ENCODE assay signal across 10 cellular contexts in the genomic region with DNA sequence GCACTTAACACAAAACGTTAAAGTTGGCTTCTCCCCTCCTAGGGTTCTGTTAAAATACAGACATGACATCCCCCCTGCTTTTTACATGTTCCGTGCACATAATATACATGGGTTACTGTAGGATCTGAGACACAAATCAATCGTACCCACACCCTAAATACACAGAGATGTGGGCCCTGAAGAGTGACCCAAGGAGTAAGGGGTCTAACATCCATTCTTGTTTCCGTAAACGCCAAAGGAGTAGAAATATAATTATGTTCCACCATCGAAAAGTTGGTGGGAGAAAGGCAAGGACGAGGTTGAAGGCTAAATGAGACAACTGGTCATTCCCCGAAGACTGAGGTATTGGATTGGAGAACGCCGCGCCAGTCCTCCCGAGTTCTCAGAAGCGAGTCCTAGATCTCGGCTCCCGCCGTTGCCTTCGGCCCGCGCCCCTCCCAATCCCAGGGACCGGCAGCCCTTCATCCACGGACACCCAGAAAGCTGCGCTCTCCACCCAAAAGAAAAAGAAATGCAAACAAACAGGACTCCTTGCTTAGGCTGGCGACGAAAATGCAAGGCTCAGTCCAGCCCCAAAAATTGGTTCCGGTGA. TPM values are rescaled to one million over a fixed set of nuclear protein-coding genes. Genes with fewer than 3 reads are reported as not detected.
DNase-seq lines count a peak whose midpoint lies in the region; ATAC-seq and TF ChIP-seq lines count a peak whose summit lies in the region.
"Had no signal": no experiment of that assay in that cellular context is flagged by ENCODE, and none has a peak within 500 bp of the region (broad histone marks: within the 10 kb centered on the region; RNA-seq: fewer than 3 reads in every experiment).

No MANE protein-coding gene starts in this region.

- WGBS in mammary epithelial cell (ENCODE audit: low coverage, missing lambda C conversion rate): 29% methylated on average over 23 of the region's 25 CpGs
- 5 to 11% methylated on average over 25 of the region's 25 CpGs for WGBS in lung, 2 donors
- 9 to 10% methylated on average over 25 of the region's 25 CpGs for WGBS in upper lobe of left lung, 2 donors

- peak overlapping the region; percentile 79 for H2AFZ ChIP-seq in mammary epithelial cell (ENCODE audit: low read depth, low read length)

- no peak for DNase-seq in activated T-cell treated with anti-CD3 and anti-CD28 coated beads, Interleukin-2, amount 50 U/mL, for 4 hours
- no peak for DNase-seq in activated T-cell treated with anti-CD3 and anti-CD28 coated beads, Interleukin-2, amount 50 U/mL, for 48 hours
- DNase-seq in mammary epithelial cell: no peak
- no peak for DNase-seq in lung (ENCODE audit: low spot score)
- peak in 1 of 2 donors; percentile 54 for DNase-seq in upper lobe of left lung
- no peak for DNase-seq in germinal center (ENCODE audit: low spot score)
- DNase-seq: NCI-H1436 had no signal

- in situ Hi-C loops in mammary epithelial cell (cut with MboI; ENCODE audit: low sequenced_read_pairs in 2 of 2): no loop called here

- TF ChIP-seq CTCF in mammary epithelial cell (conservative IDR thresholded peaks at IDR 0.05 in 1 of 2, IDR thresholded peaks at IDR 0.05 in 1 of 2; ENCODE audit: extremely low read depth in 1 of 2, insufficient read depth in 1 of 2, low read depth in 1 of 2, low read length in 2 of 2): no peak
- TF ChIP-seq CTCF in lung (IDR thresholded peaks at IDR 0.05; ENCODE audit: control extremely low read depth, extremely low read depth): no peak
- no peak for TF ChIP-seq CTCF in upper lobe of left lung (IDR thresholded peaks at IDR 0.05)

- H3K27ac ChIP-seq in mammary epithelial cell (ENCODE audit: insufficient read depth, low read depth, low read length): no peak overlapping the region
- no peak overlapping the region for H3K27ac ChIP-seq in lung (ENCODE audit: low read depth in 1 of 2, low read length in 1 of 2)
- peak overlapping the region in 1 of 4 donors; percentile 9 for H3K27ac ChIP-seq in upper lobe of left lung

- H3K4me1 ChIP-seq in mammary epithelial cell (ENCODE audit: insufficient read depth, low read length) (peaks cover 7% of the 10 kb centered on the region), lung (ENCODE audit: control insufficient read depth in 2 of 2, insufficient read depth in 2 of 2, low read length in 2 of 2) (peaks cover 0 to 17% of the 10 kb centered on the region in 2 donors), upper lobe of left lung (peaks cover 21 to 51% (median 28%) of the 10 kb centered on the region in 4 donors)

- CTCF ChIA-PET in mammary epithelial cell (lab: Charles Lee; ENCODE audit: low non-redundant PET): no interaction called here

- peaks cover 29% of the 10 kb centered on the region for H3K4me1 Mint-ChIP-seq in activated T-cell treated with anti-CD3 and anti-CD28 coated beads, Interleukin-2, amount 50 U/mL, for 4 hours (ENCODE audit: low read depth)

- intact Hi-C loops in mammary epithelial cell (cut with micrococcal nuclease): no loop called here

- H3K4me3 ChIP-seq in mammary epithelial cell (replicated peaks in 1 of 3; ENCODE audit: insufficient read depth in 1 of 3, low read depth in 2 of 3, low read length in 3 of 3): peak overlapping the region in 2 of 3 experiments; percentile 34 to 37
- peak overlapping the region; percentile 9 for H3K4me3 ChIP-seq in lung
- H3K4me3 ChIP-seq in upper lobe of left lung: peak overlapping the region in 3 of 4 donors; percentile 24 to 36 (median 33)

- H3K27me3 ChIP-seq in mammary epithelial cell (ENCODE audit: insufficient read depth, low read length): peaks cover 27% of the 10 kb centered on the region
- H3K27me3 ChIP-seq in lung (ENCODE audit: control insufficient read depth, insufficient read depth): peaks cover 24% of the 10 kb centered on the region
- H3K27me3 ChIP-seq in upper lobe of left lung: peaks cover 2 to 89% (median 52%) of the 10 kb centered on the region in 4 donors

- peaks cover 5% of the 10 kb centered on the region for H3K36me3 Mint-ChIP-seq in activated T-cell treated with anti-CD3 and anti-CD28 coated beads, Interleukin-2, amount 50 U/mL, for 4 hours (ENCODE audit: insufficient read depth)

- no TSS peak for BruUV-seq in mammary epithelial cell (replicated peaks; lab: Mats Ljungman, UMichigan)

- H3K9me3 ChIP-seq in mammary epithelial cell (replicated peaks; ENCODE audit: insufficient read depth, low read length): peaks cover 9% of the 10 kb centered on the region
- peaks cover 0 to 31% of the 10 kb centered on the region in 2 donors for H3K9me3 ChIP-seq in lung (ENCODE audit: control insufficient read depth in 2 of 2, insufficient read depth in 1 of 2, low read length in 1 of 2)
- no peaks in the 10 kb centered on the region for H3K9me3 ChIP-seq in upper lobe of left lung

- peaks cover 95% of the 10 kb centered on the region for H3K27me3 Mint-ChIP-seq in activated T-cell treated with anti-CD3 and anti-CD28 coated beads, Interleukin-2, amount 50 U/mL, for 4 hours (ENCODE audit: low read depth)

- no peak for TF ChIP-seq EP300 in upper lobe of left lung (IDR thresholded peaks at IDR 0.05)

- no peaks in the 10 kb centered on the region for H3K79me2 ChIP-seq in mammary epithelial cell (ENCODE audit: insufficient read depth, low read length)

- peaks cover 6% of the 10 kb centered on the region for H3K9me3 Mint-ChIP-seq in activated T-cell treated with anti-CD3 and anti-CD28 coated beads, Interleukin-2, amount 50 U/mL, for 4 hours

- H3K36me3 ChIP-seq in mammary epithelial cell (ENCODE audit: insufficient read depth, low read length) (no peaks in the 10 kb centered on the region), lung (ENCODE audit: control insufficient read depth in 2 of 2, insufficient read depth in 2 of 2, low read length in 2 of 2) (no peaks in the 10 kb centered on the region), upper lobe of left lung (no peaks in the 10 kb centered on the region)

- H3K4me2 ChIP-seq in mammary epithelial cell (ENCODE audit: insufficient read depth, low read depth, low read length): peak overlapping the region; percentile 78

- no peaks in the 10 kb centered on the region for H4K20me1 ChIP-seq in mammary epithelial cell (ENCODE audit: insufficient read depth, low read length)

- peak overlapping the region; percentile 13 for H3K4me3 Mint-ChIP-seq in activated T-cell treated with anti-CD3 and anti-CD28 coated beads, Interleukin-2, amount 50 U/mL, for 4 hours

- no peak overlapping the region for H3K9ac ChIP-seq in mammary epithelial cell (ENCODE audit: insufficient read depth, low read length)

- dilution Hi-C loops in mammary epithelial cell (cut with HindIII; ENCODE audit: low sequenced_read_pairs): no loop called here

- no peak for ATAC-seq in activated T-cell treated with anti-CD3 and anti-CD28 coated beads, Interleukin-2, amount 50 U/mL, for 4 hours
- ATAC-seq in lung (ENCODE audit: insufficient read depth, low FRiP score) (no peak), upper lobe of left lung (ENCODE audit: low FRiP score in 2 of 2) (peak in 1 of 2 donors; percentile 3), GM19467 (IDR thresholded peaks at IDR 0.05; ENCODE audit: unreplicated experiment) (no peak), GM18502 (IDR thresholded peaks at IDR 0.05; ENCODE audit: poor library complexity, unreplicated experiment) (no peak)

- no peak for TF ChIP-seq POLR2A in upper lobe of left lung (IDR thresholded peaks at IDR 0.05)

RNA-seq across cellular contexts. Expression of a gene that starts 1.2 kb away (rescaled TPM):
- total RNA-seq in activated T-cell treated with anti-CD3 and anti-CD28 coated beads, Interleukin-2, amount 50 U/mL, for 4 hours: not detected
- total RNA-seq in mammary epithelial cell (under 1 TPM in 1 of 2 donors, not detected in 1; 0.17 TPM), lung (under 1 TPM; 0.28 to 0.31 TPM), upper lobe of left lung (1 to 10 TPM in 1 of 6 donors, under 1 TPM in 4, not detected in 1; 0.13 to 1.2 (median 0.39) TPM)
- polyA plus RNA-seq in mammary epithelial cell (0.01 TPM), lung (under 1 TPM; 0.07 to 0.20 TPM)
- polyA minus RNA-seq in mammary epithelial cell: 2.3 TPM
- total RNA-seq: activated CD8-positive, alpha-beta memory T cell treated with anti-CD3 and anti-CD28 coated beads for 36 hours had no signal
